1 cellular context compared by ENCODE assay signal in genomic region chr1:26784023-26784871, GRCh38.
TF ChIP-seq lines count a peak whose summit lies in the region.

No MANE protein-coding gene starts in this region.

TF ChIP-seq in HEK293, 187 proteins besides CTCF, POLR2A, EP300 and RAD21 (continued from another document):
- TF ChIP-seq ZNF645 (tag by site-specific recombination; IDR thresholded peaks at IDR 0.05), result no peak
- TF ChIP-seq ZBTB17 (tag by site-specific recombination; IDR thresholded peaks at IDR 0.05), result peak; percentile 22; the same call in 1 of the 2 replicates
- no peak for TF ChIP-seq ZSCAN5A (tag by site-specific recombination; IDR thresholded peaks at IDR 0.05)
- peak; percentile 71 for TF ChIP-seq PRDM10 (tag by site-specific recombination; IDR thresholded peaks at IDR 0.05)
- no peak for TF ChIP-seq ZNF529 (tag by site-specific recombination; IDR thresholded peaks at IDR 0.05; ENCODE audit: insufficient replicate concordance)
- no peak for TF ChIP-seq ZBTB8A (tag by site-specific recombination; IDR thresholded peaks at IDR 0.05)
- TF ChIP-seq ZNF837 (tag by site-specific recombination; IDR thresholded peaks at IDR 0.05), result no peak
- no peak for TF ChIP-seq RBAK (tag by site-specific recombination; IDR thresholded peaks at IDR 0.05)
- TF ChIP-seq ZNF658 (tag by site-specific recombination; IDR thresholded peaks at IDR 0.05), result no peak
- TF ChIP-seq SP7 (tag by site-specific recombination; IDR thresholded peaks at IDR 0.05), result no peak
- TF ChIP-seq ZNF114 (tag by site-specific recombination; IDR thresholded peaks at IDR 0.05), result no peak
- TF ChIP-seq ZNF362 (tag by site-specific recombination; IDR thresholded peaks at IDR 0.05), result no peak
- TF ChIP-seq HOXA7 (CRISPR knock-in tag; IDR thresholded peaks at IDR 0.05; ENCODE audit: borderline replicate concordance), result no peak
- no peak for TF ChIP-seq ZNF2 (tag by site-specific recombination; IDR thresholded peaks at IDR 0.05)
- no peak for TF ChIP-seq ZNF404 (tag by site-specific recombination; IDR thresholded peaks at IDR 0.05)
- no peak for TF ChIP-seq SETDB1 (IDR thresholded peaks at IDR 0.05; ENCODE audit: insufficient read length, low read length)
- TF ChIP-seq ZNF558 (tag by site-specific recombination; IDR thresholded peaks at IDR 0.05), result no peak
- TF ChIP-seq ZNF416 (tag by site-specific recombination; IDR thresholded peaks at IDR 0.05), result no peak
- no peak for TF ChIP-seq ZNF654 (tag by site-specific recombination; IDR thresholded peaks at IDR 0.05; ENCODE audit: low read depth)
- TF ChIP-seq, protein P1, sequence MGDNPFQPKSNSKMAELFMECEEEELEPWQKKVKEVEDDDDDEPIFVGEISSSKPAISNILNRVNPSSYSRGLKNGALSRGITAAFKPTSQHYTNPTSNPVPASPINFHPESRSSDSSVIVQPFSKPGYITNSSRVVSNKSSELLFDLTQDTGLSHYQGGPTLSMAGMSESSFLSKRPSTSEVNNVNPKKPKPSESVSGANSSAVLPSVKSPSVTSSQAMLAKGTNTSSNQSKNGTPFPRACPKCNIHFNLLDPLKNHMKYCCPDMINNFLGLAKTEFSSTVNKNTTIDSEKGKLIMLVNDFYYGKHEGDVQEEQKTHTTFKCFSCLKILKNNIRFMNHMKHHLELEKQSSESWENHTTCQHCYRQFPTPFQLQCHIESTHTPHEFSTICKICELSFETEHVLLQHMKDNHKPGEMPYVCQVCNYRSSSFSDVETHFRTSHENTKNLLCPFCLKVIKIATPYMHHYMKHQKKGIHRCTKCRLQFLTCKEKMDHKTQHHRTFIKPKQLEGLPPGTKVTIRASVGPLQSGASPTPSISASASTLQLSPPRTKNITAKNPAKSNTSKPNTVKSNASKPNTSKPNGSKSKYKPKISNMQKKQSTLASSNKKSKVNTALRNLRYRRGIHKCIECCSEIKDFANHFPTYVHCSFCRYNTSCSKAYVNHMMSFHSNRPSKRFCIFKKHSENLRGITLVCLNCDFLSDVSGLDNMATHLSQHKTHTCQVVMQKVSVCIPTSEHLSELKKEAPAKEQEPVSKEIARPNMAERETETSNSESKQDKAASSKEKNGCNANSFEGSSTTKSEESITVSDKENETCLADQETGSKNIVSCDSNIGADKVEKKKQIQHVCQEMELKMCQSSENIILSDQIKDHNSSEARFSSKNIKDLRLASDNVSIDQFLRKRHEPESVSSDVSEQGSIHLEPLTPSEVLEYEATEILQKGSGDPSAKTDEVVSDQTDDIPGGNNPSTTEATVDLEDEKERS (tag by site-specific recombination; IDR thresholded peaks at IDR 0.05), result no peak
- TF ChIP-seq ZNF777 (tag by site-specific recombination; IDR thresholded peaks at IDR 0.05; ENCODE audit: borderline replicate concordance), result no peak
- peak; percentile 90; the same call in 1 of the 2 replicates for TF ChIP-seq PRDM1 (tag by site-specific recombination; IDR thresholded peaks at IDR 0.05)
- TF ChIP-seq ZNF449 (tag by site-specific recombination; IDR thresholded peaks at IDR 0.05), result no peak
- TF ChIP-seq ZNF366 (tag by site-specific recombination; conservative IDR thresholded peaks at IDR 0.05), result no peak
- TF ChIP-seq HOXD13 (CRISPR knock-in tag; IDR thresholded peaks at IDR 0.05; ENCODE audit: borderline replicate concordance), result no peak
- peak; percentile 48; the same call in 1 of the 2 replicates for TF ChIP-seq KLF9 (tag by site-specific recombination; IDR thresholded peaks at IDR 0.05; ENCODE audit: low read depth)
- TF ChIP-seq ZIC2 (tag by site-specific recombination; IDR thresholded peaks at IDR 0.05), result peak; percentile 18; the same call in 1 of the 2 replicates
- TF ChIP-seq SALL2 (tag by site-specific recombination; IDR thresholded peaks at IDR 0.05; ENCODE audit: borderline replicate concordance), result no peak
- TF ChIP-seq ZNF677 (tag by site-specific recombination; IDR thresholded peaks at IDR 0.05), result no peak
